ENCODE assay signal across 35 cellular contexts in the genomic region with DNA sequence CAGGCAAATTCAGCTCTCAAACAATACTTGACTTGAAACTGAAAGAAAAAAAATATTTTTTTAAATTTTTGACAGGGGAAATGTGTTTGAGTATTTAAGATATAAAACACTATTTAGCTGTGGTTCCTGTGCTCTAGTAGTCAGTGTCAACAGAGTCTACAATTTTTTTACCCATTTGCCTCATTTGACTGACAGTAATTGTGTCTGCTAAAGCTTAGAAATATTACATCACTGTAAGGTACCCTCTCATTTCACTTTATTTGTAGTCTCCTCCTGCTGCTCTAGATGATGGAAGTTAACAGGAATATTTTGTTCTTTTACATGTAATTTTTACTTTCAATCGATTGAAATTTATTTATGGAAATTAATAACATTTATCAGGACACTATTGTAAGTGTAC.
"Had no signal": no experiment of that assay in that cellular context is flagged by ENCODE, and none has a peak within 500 bp of the region (broad histone marks: within the 10 kb centered on the region; RNA-seq: fewer than 3 reads in every experiment).

No MANE protein-coding gene starts in this region.

- H3K4me3 ChIP-seq: adrenal gland, ascending aorta, body of pancreas, breast epithelium, cardiac muscle cell had no signal

- H3K4me1 ChIP-seq: adrenal gland, ascending aorta, body of pancreas, breast epithelium had no signal

- ATAC-seq: activated naive CD4-positive, alpha-beta T cell treated with anti-CD3 and anti-CD28 coated beads, Interleukin-2, amount 50 U/mL, for 72 hours; activated naive CD8-positive, alpha-beta T cell treated with anti-CD3 and anti-CD28 coated beads, Interleukin-2, amount 50 U/mL, for 24 hours; activated T-cell treated with anti-CD3 and anti-CD28 coated beads, Interleukin-2, amount 50 U/mL, for 4 hours; activated T-cell treated with anti-CD3 and anti-CD28 coated beads, Interleukin-2, amount 50 U/mL, for 72 hours; activated T-helper 17 cell treated with anti-CD3 and anti-CD28 coated beads, Interleukin-2, amount 50 U/mL, for 72 hours; body of pancreas had no signal

- H3K27me3 Mint-ChIP-seq: activated naive CD4-positive, alpha-beta T cell treated with anti-CD3 and anti-CD28 coated beads, Interleukin-2, amount 50 U/mL, for 24 hours; activated naive CD8-positive, alpha-beta T cell; activated naive CD8-positive, alpha-beta T cell treated with anti-CD3 and anti-CD28 coated beads for 36 hours; activated naive CD8-positive, alpha-beta T cell treated with anti-CD3 and anti-CD28 coated beads, Interleukin-2, amount 10 ng/mL, durations not matched to agents 7 days and 5 days; activated naive CD8-positive, alpha-beta T cell treated with anti-CD3 and anti-CD28 coated beads, Interleukin-2, amount 50 U/mL, for 24 hours; activated T-cell treated with anti-CD3 and anti-CD28 coated beads, Interleukin-2, amount 50 U/mL, for 24 hours; activated T-helper 17 cell treated with anti-CD3 and anti-CD28 coated beads, Interleukin-2, amount 50 U/mL, for 72 hours; central memory CD8-positive, alpha-beta T cell had no signal

- DNase-seq: activated effector memory CD4-positive, alpha-beta T cell treated with anti-CD3 and anti-CD28 coated beads, Interleukin-2, amount 50 U/mL, for 16 hours; activated effector memory CD4-positive, alpha-beta T cell treated with Interleukin-2 at 50 U/mL for 16 hours; activated gamma-delta T cell treated with Interleukin-2 at 50 U/mL for 16 hours; activated naive CD4-positive, alpha-beta T cell; activated naive CD4-positive, alpha-beta T cell treated with anti-CD3 and anti-CD28 coated beads for 36 hours; activated naive CD4-positive, alpha-beta T cell treated with anti-CD3 and anti-CD28 coated beads, Interleukin-2, amount 50 U/mL, for 16 hours; activated naive CD4-positive, alpha-beta T cell treated with Interleukin-2 at 50 U/mL for 16 hours; activated naive CD8-positive, alpha-beta T cell treated with anti-CD3 and anti-CD28 coated beads for 36 hours; activated naive CD8-positive, alpha-beta T cell treated with anti-CD3 and anti-CD28 coated beads, Interleukin-2, amount 10 ng/mL, durations not matched to agents 7 days and 5 days; activated naive CD8-positive, alpha-beta T cell treated with anti-CD3 and anti-CD28 coated beads, Interleukin-2, amount 50 U/mL, for 24 hours; activated T-cell treated with anti-CD3 and anti-CD28 coated beads, Interleukin-2, amount 50 U/mL, for 24 hours; activated T-cell treated with anti-CD3 and anti-CD28 coated beads, Interleukin-2, amount 50 U/mL, for 4 hours; activated T-cell treated with anti-CD3 and anti-CD28 coated beads, Interleukin-2, amount 50 U/mL, for 48 hours; activated T-cell treated with anti-CD3 and anti-CD28 coated beads, Interleukin-2, amount 50 U/mL, for 72 hours; adrenal gland; amniotic stem cell; amygdala; anterior cingulate cortex; aorta; body of pancreas; brain microvascular endothelial cell; caudate nucleus; central memory CD4-positive, alpha-beta T cell; cerebellar nuclear complex had no signal

- H3K27ac ChIP-seq: adrenal gland, ascending aorta, body of pancreas, brain microvascular endothelial cell, breast epithelium, cardiac muscle cell had no signal

- H3K27me3 ChIP-seq: adrenal gland, ascending aorta, body of pancreas, brain microvascular endothelial cell, breast epithelium, cardiac muscle cell had no signal

- H3K27ac Mint-ChIP-seq: activated naive CD4-positive, alpha-beta T cell treated with anti-CD3 and anti-CD28 coated beads for 36 hours; activated naive CD4-positive, alpha-beta T cell treated with anti-CD3 and anti-CD28 coated beads, Interleukin-2, amount 50 U/mL, for 24 hours; activated naive CD4-positive, alpha-beta T cell treated with anti-CD3 and anti-CD28 coated beads, Interleukin-2, amount 50 U/mL, for 72 hours; activated naive CD8-positive, alpha-beta T cell; activated naive CD8-positive, alpha-beta T cell treated with anti-CD3 and anti-CD28 coated beads for 36 hours; activated naive CD8-positive, alpha-beta T cell treated with anti-CD3 and anti-CD28 coated beads, Interleukin-2, amount 10 ng/mL, durations not matched to agents 7 days and 5 days; activated naive CD8-positive, alpha-beta T cell treated with anti-CD3 and anti-CD28 coated beads, Interleukin-2, amount 50 U/mL, for 24 hours; activated T-cell treated with anti-CD3 and anti-CD28 coated beads, Interleukin-2, amount 50 U/mL, for 24 hours; activated T-cell treated with anti-CD3 and anti-CD28 coated beads, Interleukin-2, amount 50 U/mL, for 72 hours; activated T-helper 1 cell treated with anti-CD3 and anti-CD28 coated beads, Interleukin-12 subunit alpha, Interleukin-12 subunit beta, Interleukin-2, Interleukin-4 antibody, amounts not matched to agents 30 ng/mL and 10 ng/mL and 1 ng/mL, durations not matched to agents 14 hours and 24 hours and 36 hours; activated T-helper 17 cell treated with anti-CD3 and anti-CD28 coated beads, Interleukin-2, amount 50 U/mL, for 72 hours; activated T-helper 2 cell treated with anti-CD3 and anti-CD28 coated beads, Interferon-gamma antibody, Interleukin-2, Interleukin-4, amounts not matched to agents 10 μg/mL and 5 μg/mL and 100 μg/mL, durations not matched to agents 14 hours and 24 hours and 36 hours; brain had no signal

- H3K4me3 Mint-ChIP-seq: activated naive CD4-positive, alpha-beta T cell treated with anti-CD3 and anti-CD28 coated beads for 36 hours; activated naive CD4-positive, alpha-beta T cell treated with anti-CD3 and anti-CD28 coated beads, Interleukin-2, amount 50 U/mL, for 24 hours; activated naive CD8-positive, alpha-beta T cell; activated naive CD8-positive, alpha-beta T cell treated with anti-CD3 and anti-CD28 coated beads for 36 hours; activated naive CD8-positive, alpha-beta T cell treated with anti-CD3 and anti-CD28 coated beads, Interleukin-2, amount 10 ng/mL, durations not matched to agents 7 days and 5 days; activated naive CD8-positive, alpha-beta T cell treated with anti-CD3 and anti-CD28 coated beads, Interleukin-2, amount 50 U/mL, for 24 hours; activated T-cell treated with anti-CD3 and anti-CD28 coated beads, Interleukin-2, amount 50 U/mL, for 24 hours; activated T-cell treated with anti-CD3 and anti-CD28 coated beads, Interleukin-2, amount 50 U/mL, for 4 hours; activated T-cell treated with anti-CD3 and anti-CD28 coated beads, Interleukin-2, amount 50 U/mL, for 72 hours; activated T-helper 1 cell treated with anti-CD3 and anti-CD28 coated beads, Interleukin-12 subunit alpha, Interleukin-12 subunit beta, Interleukin-2, Interleukin-4 antibody, amounts not matched to agents 30 ng/mL and 10 ng/mL and 1 ng/mL, durations not matched to agents 14 hours and 24 hours and 36 hours; activated T-helper 17 cell treated with anti-CD3 and anti-CD28 coated beads, Interleukin-2, amount 50 U/mL, for 72 hours; brain; central memory CD8-positive, alpha-beta T cell had no signal

- H3K36me3 ChIP-seq: adrenal gland, ascending aorta, brain microvascular endothelial cell, breast epithelium, cardiac muscle cell had no signal

- H3K9me3 ChIP-seq: adrenal gland, ascending aorta, body of pancreas, breast epithelium had no signal

- H3K36me3 Mint-ChIP-seq: activated naive CD4-positive, alpha-beta T cell treated with anti-CD3 and anti-CD28 coated beads, Interleukin-2, amount 50 U/mL, for 24 hours; activated naive CD4-positive, alpha-beta T cell treated with anti-CD3 and anti-CD28 coated beads, Interleukin-2, amount 50 U/mL, for 72 hours; activated naive CD8-positive, alpha-beta T cell; activated naive CD8-positive, alpha-beta T cell treated with anti-CD3 and anti-CD28 coated beads for 36 hours; activated naive CD8-positive, alpha-beta T cell treated with anti-CD3 and anti-CD28 coated beads, Interleukin-2, amount 10 ng/mL, durations not matched to agents 7 days and 5 days; brain had no signal

- H3K4me1 Mint-ChIP-seq: activated naive CD4-positive, alpha-beta T cell treated with anti-CD3 and anti-CD28 coated beads, Interleukin-2, amount 50 U/mL, for 24 hours; activated naive CD8-positive, alpha-beta T cell treated with anti-CD3 and anti-CD28 coated beads for 36 hours; activated naive CD8-positive, alpha-beta T cell treated with anti-CD3 and anti-CD28 coated beads, Interleukin-2, amount 10 ng/mL, durations not matched to agents 7 days and 5 days; activated naive CD8-positive, alpha-beta T cell treated with anti-CD3 and anti-CD28 coated beads, Interleukin-2, amount 50 U/mL, for 24 hours; activated T-helper 17 cell treated with anti-CD3 and anti-CD28 coated beads, Interleukin-2, amount 50 U/mL, for 72 hours; central memory CD8-positive, alpha-beta T cell had no signal

- H3K9me3 Mint-ChIP-seq: activated naive CD4-positive, alpha-beta T cell treated with anti-CD3 and anti-CD28 coated beads, Interleukin-2, amount 50 U/mL, for 24 hours; activated naive CD8-positive, alpha-beta T cell treated with anti-CD3 and anti-CD28 coated beads, Interleukin-2, amount 50 U/mL, for 24 hours; activated T-helper 1 cell treated with anti-CD3 and anti-CD28 coated beads, Interleukin-12 subunit alpha, Interleukin-12 subunit beta, Interleukin-2, Interleukin-4 antibody, amounts not matched to agents 30 ng/mL and 10 ng/mL and 1 ng/mL, durations not matched to agents 14 hours and 24 hours and 36 hours had no signal
